8 cellular contexts compared by ENCODE assay signal in the genomic region with DNA sequence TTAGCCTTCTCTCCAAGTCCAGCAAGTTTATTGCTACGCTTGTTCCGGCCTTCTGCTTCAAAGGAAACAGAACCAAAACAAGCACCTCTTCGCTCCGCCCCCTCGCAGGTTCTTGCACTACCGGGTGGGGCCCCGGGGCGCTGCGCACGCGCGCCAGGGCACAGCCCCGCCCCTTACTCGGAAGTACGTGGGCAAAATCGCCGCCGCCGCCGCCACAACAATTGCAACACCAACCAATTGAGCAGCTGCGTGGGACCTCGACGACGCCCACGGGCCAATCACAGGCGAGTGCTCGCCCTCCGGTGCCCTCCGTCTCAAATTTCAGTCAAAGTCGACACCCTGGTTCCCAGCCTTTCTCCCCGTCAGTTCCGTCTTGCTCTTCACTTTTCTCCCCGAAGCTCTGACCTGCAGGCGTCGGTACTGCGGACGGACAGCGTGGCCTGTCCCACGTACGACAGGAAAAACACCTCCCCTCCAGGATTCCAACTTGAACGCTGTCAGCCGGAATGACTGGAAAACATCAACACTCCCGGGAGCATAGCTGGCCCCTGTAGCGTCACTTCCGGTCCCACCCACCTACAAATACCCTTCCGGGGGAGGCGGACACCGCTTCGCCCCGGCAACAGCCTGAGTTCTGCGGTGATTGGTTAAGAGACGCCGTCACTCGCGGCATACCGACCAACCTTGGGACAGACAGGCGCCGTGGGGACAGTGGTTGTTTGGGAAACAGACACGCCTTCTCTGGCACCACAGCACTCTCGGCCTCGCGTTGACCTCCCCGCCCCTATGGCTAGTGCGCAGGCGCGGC. TPM values are rescaled to one million over a fixed set of nuclear protein-coding genes. Genes with fewer than 3 reads are reported as not detected.
DNase-seq lines count a peak whose midpoint lies in the region; ATAC-seq and TF ChIP-seq lines count a peak whose summit lies in the region.

No MANE protein-coding gene starts in this region.

- H3K27ac ChIP-seq in PC-3 (ENCODE audit: low read length): peak overlapping the region; percentile 96
- peak overlapping the region; percentile 97 to 98 for H3K27ac ChIP-seq in mucosa of rectum (ENCODE audit: low read depth in 2 of 2, low read length in 2 of 2)

- H3K9me2 ChIP-seq in PC-3 (replicated peaks; ENCODE audit: low read length): no peaks in the 10 kb centered on the region

- peak overlapping the region; percentile 100 for H3K27ac Mint-ChIP-seq in activated T-cell treated with anti-CD3 and anti-CD28 coated beads, Interleukin-2, amount 50 U/mL, for 24 hours

- TF ChIP-seq CTCF in PC-3 (conservative IDR thresholded peaks at IDR 0.05; ENCODE audit: low read depth, low read length): no peak

- H3K9me3 ChIP-seq in PC-3 (ENCODE audit: low read length) (no peaks in the 10 kb centered on the region), mucosa of rectum (ENCODE audit: control insufficient read depth in 2 of 2, low read length in 2 of 2) (no peaks in the 10 kb centered on the region)

- H3K36me3 ChIP-seq in PC-3 (ENCODE audit: low read depth, low read length) (no peaks in the 10 kb centered on the region), mucosa of rectum (ENCODE audit: control insufficient read depth in 2 of 2, insufficient read depth in 2 of 2, low read length in 2 of 2) (no peaks in the 10 kb centered on the region)

- intact Hi-C loops in PC-3 (cut with micrococcal nuclease): loop anchor here (1.0 to 5.0 kb wide), 2 partner anchors 41 to 85 kb away; partner anchors contain the start of genes PIM2 and TFE3

- no peaks in the 10 kb centered on the region for H3K9me3 Mint-ChIP-seq in activated T-cell treated with anti-CD3 and anti-CD28 coated beads, Interleukin-2, amount 50 U/mL, for 24 hours

- H3K4me2 ChIP-seq in PC-3 (ENCODE audit: low read length): peak overlapping the region; percentile 96

- TSS peak; percentile 27 for BruUV-seq in PC-3 (replicated peaks; lab: Mats Ljungman, UMichigan)

- peak; percentile 80 for TF ChIP-seq POLR2A in erythroblast (IDR thresholded peaks at IDR 0.05; ENCODE audit: low read length)

- H3F3A ChIP-seq in PC-3 (ENCODE audit: low read length, unreplicated experiment): no peaks in the 10 kb centered on the region

- peaks cover 41% of the 10 kb centered on the region for H3K79me2 ChIP-seq in PC-3 (ENCODE audit: low read length)

- peaks cover 18% of the 10 kb centered on the region for H3K27me3 Mint-ChIP-seq in activated T-cell treated with anti-CD3 and anti-CD28 coated beads, Interleukin-2, amount 50 U/mL, for 24 hours

- DNase-seq in DMS153 treated with DMSO at 0.1 percent for 48 hours (lab: John Stamatoyannopoulos, UW; ENCODE audit: unreplicated experiment) (peak; percentile 77), PC-3 (peak; percentile 97), erythroblast (lab: John Stamatoyannopoulos, UW) (peak; percentile 98)
- DNase-seq in Jurkat, Clone E6-1 (ENCODE audit: low read depth, low spot score): peak; percentile 96
- peak; percentile 91 for DNase-seq in activated T-cell treated with anti-CD3 and anti-CD28 coated beads, Interleukin-2, amount 50 U/mL, for 24 hours
- peak; percentile 79 to 87 for DNase-seq in stimulated activated CD8-positive, alpha-beta memory T cell treated with anti-CD3 and anti-CD28 coated beads, Interleukin-4, amount 100 ng/mL, for 4 hours (ENCODE audit: low read depth in 2 of 2, low spot score in 1 of 2)

- peaks cover 39% of the 10 kb centered on the region for H3K36me3 Mint-ChIP-seq in activated T-cell treated with anti-CD3 and anti-CD28 coated beads, Interleukin-2, amount 50 U/mL, for 24 hours (ENCODE audit: low read depth)

- ATAC-seq in GM21717 (IDR thresholded peaks at IDR 0.05; ENCODE audit: unreplicated experiment) (peak; percentile 77), PC-3 (peak; percentile 91)

- H3K4me3 Mint-ChIP-seq in activated T-cell treated with anti-CD3 and anti-CD28 coated beads, Interleukin-2, amount 50 U/mL, for 24 hours: peak overlapping the region; percentile 93

- peak overlapping the region; percentile 90 for H3K9ac ChIP-seq in PC-3 (ENCODE audit: low read length)
- peak overlapping the region; percentile 78 to 91 for H3K9ac ChIP-seq in mucosa of rectum (ENCODE audit: low read depth in 1 of 2, low read length in 2 of 2)

- POLR2A ChIA-PET in PC-3 (lab: Charles Lee; ENCODE audit: unreplicated experiment): interaction anchor here (0.7 kb wide), 2 partner anchors 84 to 148 kb away, joined by 3 to 6 read pairs; no protein-coding TSS in a partner anchor

- H2AFZ ChIP-seq in PC-3 (ENCODE audit: low read length): peak overlapping the region; percentile 89

- H3K27me3 ChIP-seq in PC-3 (ENCODE audit: low read length) (no peaks in the 10 kb centered on the region), mucosa of rectum (ENCODE audit: control insufficient read depth in 2 of 2, insufficient read depth in 2 of 2, low read length in 2 of 2) (no peaks in the 10 kb centered on the region)

- H3K4me1 ChIP-seq in PC-3 (ENCODE audit: insufficient read depth, low read length) (peaks cover 19% of the 10 kb centered on the region), mucosa of rectum (ENCODE audit: control insufficient read depth in 2 of 2, insufficient read depth in 2 of 2, low read length in 2 of 2) (peaks cover 8 to 17% of the 10 kb centered on the region in 2 donors)

- H4K20me1 ChIP-seq in PC-3 (ENCODE audit: low read length): no peaks in the 10 kb centered on the region

- H3K4me1 Mint-ChIP-seq in activated T-cell treated with anti-CD3 and anti-CD28 coated beads, Interleukin-2, amount 50 U/mL, for 24 hours (ENCODE audit: low read depth): peaks cover 42% of the 10 kb centered on the region

- peak overlapping the region; percentile 72 for H3K4me3 ChIP-seq in Jurkat, Clone E6-1 (ENCODE audit: low read length)
- H3K4me3 ChIP-seq in PC-3 (ENCODE audit: low read length) (peak overlapping the region; percentile 89), mucosa of rectum (ENCODE audit: low read length in 2 of 2) (peak overlapping the region; percentile 71 to 84)

- CTCF ChIA-PET in PC-3 (lab: Charles Lee): interaction anchor here (0.6 kb wide), 2 partner anchors 262 to 450 kb away, joined by 3 read pairs; no protein-coding TSS in a partner anchor

RNA-seq across cellular contexts. Expression of gene OTUD5, which starts 0.6 kb away (rescaled TPM):
- 56.0 TPM for polyA plus RNA-seq in Jurkat, Clone E6-1 (2012; ENCODE audit: insufficient read depth, insufficient read length)
- 41.4 and 50.9 TPM in 2 replicates for total RNA-seq in PC-3 (2014; rRNA removed)

RNA-seq across cellular contexts. Expression of gene KCND1, which starts 13.6 kb away (rescaled TPM):
- polyA plus RNA-seq in Jurkat, Clone E6-1 (2012; ENCODE audit: insufficient read depth, insufficient read length): 4.6 TPM
- 0.51 and 0.86 TPM in 2 replicates for total RNA-seq in PC-3 (2014; rRNA removed)

RNA-seq across cellular contexts. Expression of gene PIM2, which starts 39.2 kb away (rescaled TPM):
- 21.1 TPM for polyA plus RNA-seq in Jurkat, Clone E6-1 (2012; ENCODE audit: insufficient read depth, insufficient read length)
- total RNA-seq in PC-3 (2014; rRNA removed): 24.1 and 25.6 TPM in 2 replicates

RNA-seq across cellular contexts. Expression of gene GRIPAP1, which starts 44.0 kb away (rescaled TPM):
- polyA plus RNA-seq in Jurkat, Clone E6-1 (2012; ENCODE audit: insufficient read depth, insufficient read length): 43.4 TPM
- 31.1 and 44.3 TPM in 2 replicates for total RNA-seq in PC-3 (2014; rRNA removed)

RNA-seq across cellular contexts. Expression of gene SLC35A2, which starts 46.6 kb away (rescaled TPM):
- polyA plus RNA-seq in Jurkat, Clone E6-1 (2012; ENCODE audit: insufficient read depth, insufficient read length): 22.6 TPM
- total RNA-seq in PC-3 (2014; rRNA removed): 46.6 and 46.8 TPM in 2 replicates

Comparison
In these comparisons a context has a peak if more than half of its experiments do, and no peak if none do; other contexts are left out.
1. Peak in every context shown above with its lines: DNase-seq, ATAC-seq, H3K4me3 ChIP-seq and H3K27ac ChIP-seq.